ENCODE assay signal across 4 cellular contexts in genomic region chr11:49174691-49175366, GRCh38. TPM values are rescaled to one million over a fixed set of nuclear protein-coding genes. Genes with fewer than 3 reads are reported as not detected.
"Had no signal": no experiment of that assay in that cellular context is flagged by ENCODE, and none has a peak within 500 bp of the region (broad histone marks: within the 10 kb centered on the region; RNA-seq: fewer than 3 reads in every experiment).

No MANE protein-coding gene starts in this region.

RNA-seq across cellular contexts. Expression of gene FOLH1, which starts 33.6 kb away (rescaled TPM):
- total RNA-seq: GM23248, H7, HepG2, HFFc6 had no signal
